Comparison of ENCODE assay signal across 2 cellular contexts in genomic region chr17:68097161-68097805, GRCh38.
TF ChIP-seq lines count a peak whose summit lies in the region.

No MANE protein-coding gene starts in this region.

TF ChIP-seq in SK-N-SH, 30 proteins besides CTCF, POLR2A, EP300 and RAD21 (continued from another document):
- TF ChIP-seq TAF1 (IDR thresholded peaks at IDR 0.05; ENCODE audit: borderline replicate concordance, low read depth, low read length), result no peak
- no peak for TF ChIP-seq YY1 (IDR thresholded peaks at IDR 0.05; ENCODE audit: low read depth)
TF ChIP-seq in SK-N-SH: peak in this region for 0.

TF ChIP-seq in SK-N-SH treated with all-trans-retinoic acid at 6 μM for 48 hours, 23 proteins besides CTCF, POLR2A, EP300 and RAD21:
- TF ChIP-seq TSHZ2 (CRISPR knock-in tag; IDR thresholded peaks at IDR 0.05) (no peak), POU6F1 (CRISPR knock-in tag; IDR thresholded peaks at IDR 0.05; ENCODE audit: borderline replicate concordance, low read depth) (no peak), ESRRG (CRISPR knock-in tag; IDR thresholded peaks at IDR 0.05) (no peak), CSDC2 (CRISPR knock-in tag; IDR thresholded peaks at IDR 0.05) (no peak), TOX (CRISPR knock-in tag; IDR thresholded peaks at IDR 0.05; ENCODE audit: borderline replicate concordance) (no peak)
